1 cellular context compared by ENCODE assay signal in genomic region chr13:20826810-20827560, GRCh38.
TF ChIP-seq lines count a peak whose summit lies in the region.

No MANE protein-coding gene starts in this region.

TF ChIP-seq in SK-N-SH, 30 proteins besides CTCF, POLR2A, EP300 and RAD21 (continued from another document):
- TF ChIP-seq REST (IDR thresholded peaks at IDR 0.05; ENCODE audit: low read depth, low read length), result no peak
- no peak for TF ChIP-seq GABPA (IDR thresholded peaks at IDR 0.05; ENCODE audit: low read depth)
- no peak for TF ChIP-seq TAF1 (IDR thresholded peaks at IDR 0.05; ENCODE audit: borderline replicate concordance, low read depth, low read length)
- TF ChIP-seq IRF3 (IDR thresholded peaks at IDR 0.05; ENCODE audit: low read depth, low read length), result no peak
- no peak for TF ChIP-seq ELF1 (IDR thresholded peaks at IDR 0.05)
- no peak for TF ChIP-seq PBX3 (IDR thresholded peaks at IDR 0.05)
- no peak for TF ChIP-seq NFIC (IDR thresholded peaks at IDR 0.05; ENCODE audit: borderline replicate concordance)
- no peak for TF ChIP-seq JUND (IDR thresholded peaks at IDR 0.05)
- TF ChIP-seq SMC3 (IDR thresholded peaks at IDR 0.05; ENCODE audit: low read depth, low read length), result no peak
- no peak for TF ChIP-seq MAX (IDR thresholded peaks at IDR 0.05; ENCODE audit: low read depth)
- no peak for TF ChIP-seq ZBTB33 (IDR thresholded peaks at IDR 0.05; ENCODE audit: borderline replicate concordance, low read depth)
- no peak for TF ChIP-seq USF2 (IDR thresholded peaks at IDR 0.05; ENCODE audit: borderline replicate concordance, low read depth, low read length)
- no peak for TF ChIP-seq GATA2 (CRISPR knock-in tag; IDR thresholded peaks at IDR 0.05)
- TF ChIP-seq TEAD4 (IDR thresholded peaks at IDR 0.05; ENCODE audit: borderline replicate concordance, insufficient read depth), result no peak; the same call in 1 of the 2 replicates
